8 cellular contexts compared by ENCODE assay signal in the genomic region with DNA sequence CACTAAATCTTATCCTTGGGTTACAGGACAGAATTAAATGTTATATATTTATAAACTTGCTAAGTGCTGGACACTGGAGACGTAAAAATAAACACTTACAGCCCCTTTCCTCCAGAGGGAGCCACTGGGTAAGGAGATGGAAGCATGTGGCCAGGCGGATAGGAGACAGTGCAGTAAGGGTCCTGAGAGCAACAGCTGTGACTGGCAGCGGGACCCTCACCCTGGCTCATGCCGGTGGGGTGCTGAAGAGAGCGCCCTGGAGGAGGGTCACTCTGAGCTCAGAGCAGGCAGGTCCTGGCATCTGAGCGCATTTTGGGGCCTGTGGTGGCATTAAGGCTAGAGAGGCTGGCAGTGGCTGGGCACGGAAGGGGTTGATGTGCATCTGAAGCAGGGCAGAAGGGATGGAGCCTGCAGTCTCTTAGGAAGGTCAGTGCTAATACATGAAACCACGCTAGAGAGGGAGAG. TPM values are rescaled to one million over a fixed set of nuclear protein-coding genes. Genes with fewer than 3 reads are reported as not detected.
DNase-seq lines count a peak whose midpoint lies in the region; ATAC-seq, FAIRE-seq and TF ChIP-seq lines count a peak whose summit lies in the region.

No MANE protein-coding gene starts in this region.

- H3K9me3 Mint-ChIP-seq in CD8-positive, alpha-beta memory T cell: no peaks in the 10 kb centered on the region
- H3K9me3 Mint-ChIP-seq in dendritic cell treated with granulocyte-macrophage colony-stimulating factor and Interleukin-4, amounts not matched to agents 40 ng/mL and 50 ng/mL, for 4 days: no peaks in the 10 kb centered on the region
- H3K9me3 Mint-ChIP-seq in natural killer cell: no peaks in the 10 kb centered on the region

- no peaks in the 10 kb centered on the region for H3K27me3 ChIP-seq in CD8-positive, alpha-beta memory T cell (ENCODE audit: insufficient read depth, low read length, poor library complexity, severe bottlenecking)

- peaks cover 0 to 8% (median 6%) of the 10 kb centered on the region in 3 donors for H3K4me1 Mint-ChIP-seq in CD8-positive, alpha-beta memory T cell
- H3K4me1 Mint-ChIP-seq in dendritic cell treated with granulocyte-macrophage colony-stimulating factor and Interleukin-4, amounts not matched to agents 40 ng/mL and 50 ng/mL, for 4 days (ENCODE audit: low read depth): peaks cover 16% of the 10 kb centered on the region
- peaks cover 5 to 9% of the 10 kb centered on the region in 2 donors for H3K4me1 Mint-ChIP-seq in natural killer cell

- FAIRE-seq in GM18507 (lab: Jason Lieb, UNC): no peak

- intact Hi-C loops in dendritic cell treated with granulocyte-macrophage colony-stimulating factor and Interleukin-4, amounts not matched to agents 40 ng/mL and 50 ng/mL, for 4 days (cut with micrococcal nuclease): no loop called here
- intact Hi-C loops in natural killer cell (cut with micrococcal nuclease): no loop called here

- CTCF ChIA-PET in CD8-positive, alpha-beta memory T cell (lab: Charles Lee): interaction anchor here (1.3 to 1.6 kb wide), 3 partner anchors 10 to 51 kb away, joined by 3 to 5 read pairs (median 3); a partner anchor contains a TSS

- H3K4me3 Mint-ChIP-seq in CD8-positive, alpha-beta memory T cell: no peak overlapping the region
- no peak overlapping the region for H3K4me3 Mint-ChIP-seq in dendritic cell treated with granulocyte-macrophage colony-stimulating factor and Interleukin-4, amounts not matched to agents 40 ng/mL and 50 ng/mL, for 4 days
- H3K4me3 Mint-ChIP-seq in natural killer cell: no peak overlapping the region

- POLR2A ChIA-PET in CD8-positive, alpha-beta memory T cell (lab: Charles Lee): interaction anchor here (0.5 kb wide), 1 partner anchor 1468 kb away, joined by 5 read pairs; no protein-coding TSS in a partner anchor

- TF ChIP-seq CTCF in natural killer cell (IDR thresholded peaks at IDR 0.05): peak; percentile 61

- no peak overlapping the region for H3K27ac ChIP-seq in CD8-positive, alpha-beta memory T cell (ENCODE audit: low read depth, low read length)

- peak in 2 of 5 donors; percentile 20 to 38 for DNase-seq in CD8-positive, alpha-beta memory T cell
- DNase-seq in GM18507 (ENCODE audit: extremely low spot score, insufficient read length, low read depth) (peak; percentile 22), RKO (ENCODE audit: low spot score) (peak; percentile 62), natural killer cell (no peak), activated gamma-delta T cell treated with Interleukin-2 at 50 U/mL for 16 hours (no peak), medulla oblongata (ENCODE audit: extremely low spot score) (no peak)
- DNase-seq in stimulated activated CD4-positive, alpha-beta T cell treated with anti-CD3 and anti-CD28 coated beads, Interleukin-12 subunit alpha, Interleukin-12 subunit beta, amount 100 ng/mL, for 4 hours: no peak

- no peaks in the 10 kb centered on the region for H3K9me3 ChIP-seq in CD8-positive, alpha-beta memory T cell (ENCODE audit: low read length)

- peaks cover 62% of the 10 kb centered on the region for H3K36me3 ChIP-seq in CD8-positive, alpha-beta memory T cell (ENCODE audit: insufficient read depth, low read length)

- H3K4me3 ChIP-seq in CD8-positive, alpha-beta memory T cell (ENCODE audit: low read length): no peak overlapping the region

- ATAC-seq in natural killer cell: peak; percentile 60 to 76 (median 63)

- H3K27ac Mint-ChIP-seq in CD8-positive, alpha-beta memory T cell: peak overlapping the region in 6 of 8 donors; percentile 24 to 82 (median 52)
- peak overlapping the region; percentile 44 for H3K27ac Mint-ChIP-seq in dendritic cell treated with granulocyte-macrophage colony-stimulating factor and Interleukin-4, amounts not matched to agents 40 ng/mL and 50 ng/mL, for 4 days
- H3K27ac Mint-ChIP-seq in natural killer cell: peak overlapping the region in 1 of 2 donors; percentile 50

- peaks cover 16 to 95% (median 25%) of the 10 kb centered on the region in 3 donors for H3K36me3 Mint-ChIP-seq in CD8-positive, alpha-beta memory T cell
- H3K36me3 Mint-ChIP-seq in dendritic cell treated with granulocyte-macrophage colony-stimulating factor and Interleukin-4, amounts not matched to agents 40 ng/mL and 50 ng/mL, for 4 days (ENCODE audit: low read depth): peaks cover 100% of the 10 kb centered on the region
- peaks cover 33% of the 10 kb centered on the region for H3K36me3 Mint-ChIP-seq in natural killer cell

- H3K4me1 ChIP-seq in CD8-positive, alpha-beta memory T cell (ENCODE audit: insufficient read depth, low read length): no peaks in the 10 kb centered on the region

- H3K27me3 Mint-ChIP-seq in CD8-positive, alpha-beta memory T cell: peaks cover 0 to 4% of the 10 kb centered on the region in 2 donors
- H3K27me3 Mint-ChIP-seq in dendritic cell treated with granulocyte-macrophage colony-stimulating factor and Interleukin-4, amounts not matched to agents 40 ng/mL and 50 ng/mL, for 4 days: no peaks in the 10 kb centered on the region
- H3K27me3 Mint-ChIP-seq in natural killer cell (ENCODE audit: low read depth in 2 of 2): no peaks in the 10 kb centered on the region

RNA-seq across cellular contexts. Expression of a gene that starts 16.0 kb away (rescaled TPM):
- total RNA-seq in CD8-positive, alpha-beta memory T cell: 100 to 1,000 TPM; 200 to 208 TPM
- polyA plus RNA-seq in CD8-positive, alpha-beta memory T cell: 176 TPM
- 100 to 1,000 TPM; 143 to 172 (median 148) TPM for total RNA-seq in natural killer cell

RNA-seq across cellular contexts. Expression of a gene that starts 55.4 kb away (rescaled TPM):
- total RNA-seq in CD8-positive, alpha-beta memory T cell: 100 to 1,000 TPM; 114 to 116 TPM
- polyA plus RNA-seq in CD8-positive, alpha-beta memory T cell: 69.2 TPM
- total RNA-seq in natural killer cell: 10 to 100 TPM; 11.9 to 18.5 (median 14.1) TPM

Comparison
In these comparisons a context has a peak if more than half of its experiments do, and no peak if none do; other contexts are left out.
1. DNase-seq: peak in GM18507 (single experiment) and RKO (single experiment); none in natural killer cell (single experiment), stimulated activated CD4-positive, alpha-beta T cell treated with anti-CD3 and anti-CD28 coated beads, Interleukin-12 subunit alpha, Interleukin-12 subunit beta, amount 100 ng/mL, for 4 hours (single experiment), activated gamma-delta T cell treated with Interleukin-2 at 50 U/mL for 16 hours (single experiment) and medulla oblongata (single experiment).
2. RNA of a gene that starts 55.4 kb away (total RNA-seq): 114 to 116 TPM in CD8-positive, alpha-beta memory T cell; 11.9 to 18.5 TPM in natural killer cell; every median in the first group is over 4 times any median in the second.